In the genomic region with DNA sequence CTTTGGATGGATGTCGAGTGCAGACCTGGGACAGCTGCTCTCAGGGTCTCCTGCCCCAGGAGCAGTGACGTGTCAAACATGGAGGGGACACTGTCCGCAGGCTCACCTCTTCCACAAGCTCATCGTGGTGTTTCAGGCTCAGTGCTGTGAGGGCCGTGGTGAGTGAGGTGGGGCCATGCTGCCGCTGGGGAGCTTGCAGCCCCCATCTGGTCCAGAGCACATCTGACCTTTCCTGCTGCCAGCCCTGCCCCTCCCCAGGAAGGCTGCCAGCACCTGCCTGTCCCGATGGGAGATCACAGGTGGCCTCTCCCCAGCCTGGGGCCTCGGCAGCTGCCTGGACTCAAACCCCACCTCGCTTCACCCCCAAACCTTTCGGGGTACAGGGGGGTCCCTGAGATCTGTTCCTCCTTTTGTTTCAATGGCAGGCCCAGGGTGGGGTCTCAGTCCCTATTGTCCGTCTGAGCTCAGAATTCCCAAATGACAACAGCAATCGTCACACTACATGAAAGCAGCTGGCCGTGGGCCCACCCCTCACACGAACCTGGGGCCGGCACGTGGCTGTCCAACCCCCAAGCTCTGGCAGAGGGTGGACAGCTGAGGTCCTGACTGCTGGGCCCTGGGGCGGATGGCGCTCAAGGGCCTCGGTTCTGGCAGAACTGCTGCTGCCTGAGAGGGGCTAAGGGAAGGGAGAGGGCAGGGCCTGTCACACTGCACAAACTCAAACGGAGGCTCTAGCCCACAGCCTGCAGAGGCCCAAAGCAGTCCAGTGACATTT, we compare ENCODE assay signal across 22 cellular contexts.
"Had no signal": no experiment of that assay in that cellular context is flagged by ENCODE, and none has a peak within 500 bp of the region (broad histone marks: within the 10 kb centered on the region; RNA-seq: fewer than 3 reads in every experiment).

No MANE protein-coding gene starts in this region.

- DNase-seq: activated B cell treated with CpG ODN at 0.5 μM for 24 hours; activated CD4-positive, alpha-beta memory T cell treated with anti-CD3 and anti-CD28 coated beads, Interleukin-2, amount 10 ng/mL, durations not matched to agents 7 days and 5 days; activated CD4-positive, alpha-beta T cell treated with anti-CD3 and anti-CD28 coated beads for 48 hours; activated CD8-positive, alpha-beta memory T cell treated with anti-CD3 and anti-CD28 coated beads, Interleukin-2, amount 10 ng/mL, durations not matched to agents 7 days and 5 days; activated naive CD4-positive, alpha-beta T cell treated with Interleukin-2 at 50 U/mL for 16 hours; activated naive CD8-positive, alpha-beta T cell treated with anti-CD3 and anti-CD28 coated beads, Interleukin-2, amount 10 ng/mL, durations not matched to agents 7 days and 5 days; amygdala; body of pancreas; colonic mucosa; erythroblast; foreskin melanocyte; mammary epithelial cell; midbrain; nephron progenitor cell; stimulated activated CD4-positive, alpha-beta T cell treated with anti-CD3 and anti-CD28 coated beads, Interleukin-12 subunit alpha, Interleukin-12 subunit beta, amount 100 ng/mL, for 4 hours; stimulated activated CD4-positive, alpha-beta T cell treated with anti-CD3 and anti-CD28 coated beads, Interleukin-1b, Interleukin-23, amount 100 ng/mL, for 48 hours; stimulated activated CD8-positive, alpha-beta memory T cell treated with anti-CD3 and anti-CD28 coated beads, Interleukin-4, amount 100 ng/mL, for 48 hours; stimulated activated naive CD8-positive, alpha-beta T cell treated with anti-CD3 and anti-CD28 coated beads, Interleukin-15, Interleukin-2, amounts not matched to agents 100 U/mL and 50 U/mL, for 24 hours; T-cell; T-helper 9 cell had no signal

- H3K27me3 Mint-ChIP-seq: activated B cell treated with CpG ODN at 0.5 μM for 24 hours; activated CD4-positive, alpha-beta memory T cell treated with anti-CD3 and anti-CD28 coated beads, Interleukin-2, amount 10 ng/mL, durations not matched to agents 7 days and 5 days; activated CD8-positive, alpha-beta memory T cell treated with anti-CD3 and anti-CD28 coated beads, Interleukin-2, amount 10 ng/mL, durations not matched to agents 7 days and 5 days; activated naive CD8-positive, alpha-beta T cell treated with anti-CD3 and anti-CD28 coated beads, Interleukin-2, amount 10 ng/mL, durations not matched to agents 7 days and 5 days; central memory CD8-positive, alpha-beta T cell; T-cell had no signal

- H3K27me3 ChIP-seq: body of pancreas, colonic mucosa, tibial nerve had no signal

- H3K9me3 ChIP-seq: body of pancreas, colonic mucosa, tibial nerve had no signal

- ATAC-seq: activated CD8-positive, alpha-beta memory T cell treated with anti-CD3 and anti-CD28 coated beads, Interleukin-2, amount 10 ng/mL, durations not matched to agents 7 days and 5 days; body of pancreas; stimulated activated naive CD8-positive, alpha-beta T cell treated with anti-CD3 and anti-CD28 coated beads, Interleukin-15, Interleukin-2, amounts not matched to agents 100 U/mL and 50 U/mL, for 24 hours; T-cell had no signal

- H3K27ac ChIP-seq: body of pancreas, colonic mucosa had no signal

- H3K9me3 Mint-ChIP-seq: activated B cell treated with CpG ODN at 0.5 μM for 24 hours; activated CD4-positive, alpha-beta memory T cell treated with anti-CD3 and anti-CD28 coated beads, Interleukin-2, amount 10 ng/mL, durations not matched to agents 7 days and 5 days; activated naive CD8-positive, alpha-beta T cell treated with anti-CD3 and anti-CD28 coated beads, Interleukin-2, amount 10 ng/mL, durations not matched to agents 7 days and 5 days; central memory CD8-positive, alpha-beta T cell; nephron progenitor cell; T-cell had no signal

- H3K27ac Mint-ChIP-seq: activated B cell treated with CpG ODN at 0.5 μM for 24 hours; activated CD4-positive, alpha-beta memory T cell treated with anti-CD3 and anti-CD28 coated beads, Interleukin-2, amount 10 ng/mL, durations not matched to agents 7 days and 5 days; activated CD8-positive, alpha-beta memory T cell treated with anti-CD3 and anti-CD28 coated beads, Interleukin-2, amount 10 ng/mL, durations not matched to agents 7 days and 5 days; activated naive CD8-positive, alpha-beta T cell treated with anti-CD3 and anti-CD28 coated beads, Interleukin-2, amount 10 ng/mL, durations not matched to agents 7 days and 5 days; T-cell had no signal

- H3K4me1 ChIP-seq: body of pancreas, colonic mucosa had no signal

- H3K36me3 ChIP-seq: colonic mucosa had no signal

- H3K4me3 ChIP-seq: body of pancreas, colonic mucosa, tibial nerve had no signal

- H3K4me3 Mint-ChIP-seq: activated B cell treated with CpG ODN at 0.5 μM for 24 hours; activated CD4-positive, alpha-beta memory T cell treated with anti-CD3 and anti-CD28 coated beads, Interleukin-2, amount 10 ng/mL, durations not matched to agents 7 days and 5 days; activated CD8-positive, alpha-beta memory T cell treated with anti-CD3 and anti-CD28 coated beads, Interleukin-2, amount 10 ng/mL, durations not matched to agents 7 days and 5 days; activated naive CD8-positive, alpha-beta T cell treated with anti-CD3 and anti-CD28 coated beads, Interleukin-2, amount 10 ng/mL, durations not matched to agents 7 days and 5 days; central memory CD8-positive, alpha-beta T cell; nephron progenitor cell; T-cell had no signal

- H3K4me1 Mint-ChIP-seq: activated CD4-positive, alpha-beta memory T cell treated with anti-CD3 and anti-CD28 coated beads, Interleukin-2, amount 10 ng/mL, durations not matched to agents 7 days and 5 days; central memory CD8-positive, alpha-beta T cell had no signal
